11 cellular contexts compared by ENCODE assay signal in genomic region chr5:1930880-1931589, GRCh38. TPM values are rescaled to one million over a fixed set of nuclear protein-coding genes. Genes with fewer than 3 reads are reported as not detected.
DNase-seq lines count a peak whose midpoint lies in the region; ATAC-seq and TF ChIP-seq lines count a peak whose summit lies in the region.
"Had no signal": no experiment of that assay in that cellular context is flagged by ENCODE, and none has a peak within 500 bp of the region (broad histone marks: within the 10 kb centered on the region; RNA-seq: fewer than 3 reads in every experiment).

No MANE protein-coding gene starts in this region.

- peaks cover 14% of the 10 kb centered on the region for H3K4me1 ChIP-seq in left ventricle myocardium inferior

- ATAC-seq in Right ventricle myocardium inferior (peak; percentile 85), GM21526 (IDR thresholded peaks at IDR 0.05; ENCODE audit: low FRiP score, unreplicated experiment) (no peak), GM18502 (IDR thresholded peaks at IDR 0.05; ENCODE audit: poor library complexity, unreplicated experiment) (no peak)

- H3K36me3 ChIP-seq in left ventricle myocardium inferior = peaks cover 4% of the 10 kb centered on the region

- peaks cover 46% of the 10 kb centered on the region for H3K27me3 ChIP-seq in left ventricle myocardium inferior (ENCODE audit: low read depth)

- H3K9me3 ChIP-seq in left ventricle myocardium inferior (replicated peaks) = no peaks in the 10 kb centered on the region

- intact Hi-C loops in Right ventricle myocardium inferior (cut with DNase I) = loop anchor here (5.0 kb wide), 1 partner anchor 44 kb away; no protein-coding TSS in a partner anchor
- intact Hi-C loops in cardiac septum (cut with DNase I) = loop anchor here (5.0 kb wide), 1 partner anchor 44 kb away; no protein-coding TSS in a partner anchor
- intact Hi-C loops in left ventricle myocardium inferior (cut with micrococcal nuclease) = no loop called here

- peak overlapping the region; percentile 71 for H3K4me3 ChIP-seq in left ventricle myocardium inferior

- TF ChIP-seq CTCF in left ventricle myocardium inferior (IDR thresholded peaks at IDR 0.05; ENCODE audit: borderline replicate concordance) = no peak

- DNase-seq in Right ventricle myocardium inferior (ENCODE audit: missing footprints) = no peak
- no peak for DNase-seq in cardiac septum (ENCODE audit: low spot score)
- peak; percentile 37 for DNase-seq in left ventricle myocardium inferior
- DNase-seq in occipital lobe (lab: John Stamatoyannopoulos, UW) = peak; percentile 33
- no peak for DNase-seq in NCI-H1417 treated with DMSO at 0.1 percent for 48 hours (lab: John Stamatoyannopoulos, UW)
- no peak for DNase-seq in activated CD8-positive, alpha-beta memory T cell treated with anti-CD3 and anti-CD28 coated beads, Interleukin-2, amount 50 U/mL, for 4 hours
- DNase-seq: cortex of kidney had no signal

- H3K27ac ChIP-seq in left ventricle myocardium inferior (replicated peaks) = peak overlapping the region; percentile 93

RNA-seq across cellular contexts. Expression of gene IRX4, which starts 48.3 kb away (rescaled TPM):
- total RNA-seq in Right ventricle myocardium inferior = 17.6 TPM
- 12.1 TPM for total RNA-seq in cardiac septum
- 18.6 TPM for total RNA-seq in left ventricle myocardium inferior
- total RNA-seq in occipital lobe = not detected
- total RNA-seq: pulmonary artery endothelial cell, ureter had no signal

Comparison
In these comparisons a context has a peak if more than half of its experiments do, and no peak if none do; other contexts are left out.
1. DNase-seq: peak in left ventricle myocardium inferior (single experiment) and occipital lobe (single experiment); none in Right ventricle myocardium inferior (single experiment), cardiac septum (single experiment), NCI-H1417 treated with DMSO at 0.1 percent for 48 hours (single experiment) and activated CD8-positive, alpha-beta memory T cell treated with anti-CD3 and anti-CD28 coated beads, Interleukin-2, amount 50 U/mL, for 4 hours (single experiment).
2. RNA of gene IRX4, which starts 48.3 kb away (total RNA-seq): 18.6 TPM in left ventricle myocardium inferior (single experiment), 17.6 TPM in Right ventricle myocardium inferior (single experiment) and 12.1 TPM in cardiac septum (single experiment); not detected in occipital lobe (single experiment); every median in the first group is over 10 times any median in the second.